27 cellular contexts compared by ENCODE assay signal in the genomic region with DNA sequence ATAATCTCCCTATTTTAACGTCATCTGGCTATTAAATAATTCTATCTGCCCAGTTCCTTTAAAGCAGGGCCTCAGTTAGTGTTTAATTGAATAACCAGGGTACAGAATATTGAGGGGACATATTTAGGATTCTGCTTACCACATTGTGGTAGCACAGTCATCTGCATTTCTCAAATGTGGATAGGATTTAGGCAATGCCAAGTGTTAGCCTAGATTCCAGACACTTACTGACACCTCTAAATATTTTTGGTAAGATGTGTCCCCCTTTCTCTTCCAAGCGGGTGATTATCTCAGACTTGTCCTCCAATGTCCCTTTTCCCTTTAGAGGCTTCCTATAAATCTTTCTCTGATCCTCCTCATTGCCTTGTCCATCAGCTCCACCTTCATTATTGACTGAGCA.
"Had no signal": no experiment of that assay in that cellular context is flagged by ENCODE, and none has a peak within 500 bp of the region (broad histone marks: within the 10 kb centered on the region; RNA-seq: fewer than 3 reads in every experiment).

No MANE protein-coding gene starts in this region.

- H3K4me1 ChIP-seq: breast epithelium, right atrium auricular region, uterus had no signal

- H3K27me3 ChIP-seq: breast epithelium, hepatocyte, right atrium auricular region, uterus had no signal

- H3K4me1 Mint-ChIP-seq: activated CD4-positive, alpha-beta memory T cell treated with anti-CD3 and anti-CD28 coated beads, Interleukin-2, amount 10 ng/mL, durations not matched to agents 7 days and 5 days; activated CD4-positive, alpha-beta T cell treated with anti-CD3 and anti-CD28 coated beads, Interleukin-2, amount 10 ng/mL, durations not matched to agents 7 days and 5 days; central memory CD8-positive, alpha-beta T cell; stimulated activated effector memory CD8-positive, alpha-beta T cell treated with anti-CD3 and anti-CD28 coated beads, Interleukin-12 subunit alpha, Interleukin-12 subunit beta, amount 100 ng/mL, for 72 hours had no signal

- H3K4me3 ChIP-seq: breast epithelium, hepatocyte, mucosa of descending colon, right atrium auricular region, thoracic aorta, uterus had no signal

- H2AFZ ChIP-seq: hepatocyte had no signal

- DNase-seq: activated CD4-positive, alpha-beta memory T cell treated with anti-CD3 and anti-CD28 coated beads, Interleukin-2, amount 10 ng/mL, durations not matched to agents 7 days and 5 days; activated CD4-positive, alpha-beta T cell treated with anti-CD3 and anti-CD28 coated beads for 1 hour; activated CD4-positive, alpha-beta T cell treated with anti-CD3 and anti-CD28 coated beads, Interleukin-2, amount 10 ng/mL, durations not matched to agents 7 days and 5 days; activated CD8-positive, alpha-beta memory T cell treated with anti-CD3 and anti-CD28 coated beads, Interleukin-2, amount 50 U/mL, for 48 hours; activated naive CD4-positive, alpha-beta T cell; activated T-cell treated with anti-CD3 and anti-CD28 coated beads, Interleukin-2, amount 50 U/mL, for 4 hours; left cardiac atrium; left ventricle myocardium superior; mucosa of descending colon; naive B cell; stimulated activated CD4-positive, alpha-beta T cell treated with anti-CD3 and anti-CD28 coated beads, Interleukin-4, amount 100 ng/mL, for 24 hours; T-helper 2 cell; trophoblast cell; uterus had no signal

- H3K27me3 Mint-ChIP-seq: activated CD4-positive, alpha-beta memory T cell treated with anti-CD3 and anti-CD28 coated beads, Interleukin-2, amount 10 ng/mL, durations not matched to agents 7 days and 5 days; activated CD4-positive, alpha-beta T cell treated with anti-CD3 and anti-CD28 coated beads, Interleukin-2, amount 10 ng/mL, durations not matched to agents 7 days and 5 days; central memory CD8-positive, alpha-beta T cell; dendritic cell treated with granulocyte-macrophage colony-stimulating factor and Interleukin-4, amounts not matched to agents 40 ng/mL and 50 ng/mL, for 4 days; naive B cell; stimulated activated naive CD8-positive, alpha-beta T cell treated with anti-CD3 and anti-CD28 coated beads, Interleukin-15, Interleukin-2, amounts not matched to agents 100 ng/mL and 50 ng/mL, for 24 hours had no signal

- H3K79me2 ChIP-seq: hepatocyte had no signal

- H3K4me3 Mint-ChIP-seq: activated CD4-positive, alpha-beta memory T cell treated with anti-CD3 and anti-CD28 coated beads, Interleukin-2, amount 10 ng/mL, durations not matched to agents 7 days and 5 days; activated CD4-positive, alpha-beta T cell treated with anti-CD3 and anti-CD28 coated beads, Interleukin-2, amount 10 ng/mL, durations not matched to agents 7 days and 5 days; activated T-cell treated with anti-CD3 and anti-CD28 coated beads, Interleukin-2, amount 50 U/mL, for 4 hours; central memory CD8-positive, alpha-beta T cell; dendritic cell treated with granulocyte-macrophage colony-stimulating factor and Interleukin-4, amounts not matched to agents 40 ng/mL and 50 ng/mL, for 4 days; stimulated activated effector memory CD8-positive, alpha-beta T cell treated with anti-CD3 and anti-CD28 coated beads, Interleukin-12 subunit alpha, Interleukin-12 subunit beta, amount 100 ng/mL, for 72 hours; stimulated activated naive CD8-positive, alpha-beta T cell treated with anti-CD3 and anti-CD28 coated beads, Interleukin-15, Interleukin-2, amounts not matched to agents 100 ng/mL and 50 ng/mL, for 24 hours had no signal

- H3K9me3 ChIP-seq: breast epithelium, mucosa of descending colon, right atrium auricular region, thoracic aorta, uterus had no signal

- H3K4me2 ChIP-seq: hepatocyte had no signal

- H3K27ac Mint-ChIP-seq: activated CD4-positive, alpha-beta memory T cell treated with anti-CD3 and anti-CD28 coated beads, Interleukin-2, amount 10 ng/mL, durations not matched to agents 7 days and 5 days; activated CD4-positive, alpha-beta T cell treated with anti-CD3 and anti-CD28 coated beads, Interleukin-2, amount 10 ng/mL, durations not matched to agents 7 days and 5 days; activated T-helper 2 cell treated with anti-CD3 and anti-CD28 coated beads, Interferon-gamma antibody, Interleukin-2, Interleukin-4, amounts not matched to agents 10 μg/mL and 5 μg/mL and 100 μg/mL, durations not matched to agents 14 hours and 24 hours and 36 hours; dendritic cell treated with granulocyte-macrophage colony-stimulating factor and Interleukin-4, amounts not matched to agents 40 ng/mL and 50 ng/mL, for 4 days; naive B cell; stimulated activated effector memory CD8-positive, alpha-beta T cell treated with anti-CD3 and anti-CD28 coated beads, Interleukin-12 subunit alpha, Interleukin-12 subunit beta, amount 100 ng/mL, for 72 hours; stimulated activated naive CD8-positive, alpha-beta T cell treated with anti-CD3 and anti-CD28 coated beads, Interleukin-15, Interleukin-2, amounts not matched to agents 100 ng/mL and 50 ng/mL, for 24 hours had no signal

- H3K36me3 Mint-ChIP-seq: stimulated activated effector memory CD8-positive, alpha-beta T cell treated with anti-CD3 and anti-CD28 coated beads, Interleukin-12 subunit alpha, Interleukin-12 subunit beta, amount 100 ng/mL, for 72 hours had no signal

- ATAC-seq: activated naive CD4-positive, alpha-beta T cell treated with anti-CD3 and anti-CD28 coated beads, Interleukin-2, amount 50 U/mL, for 72 hours; activated T-cell treated with anti-CD3 and anti-CD28 coated beads, Interleukin-2, amount 50 U/mL, for 4 hours; left cardiac atrium; left ventricle myocardium superior; mucosa of descending colon; stimulated activated effector memory CD8-positive, alpha-beta T cell treated with anti-CD3 and anti-CD28 coated beads, Interleukin-12 subunit alpha, Interleukin-12 subunit beta, amount 100 ng/mL, for 72 hours had no signal

- H3K36me3 ChIP-seq: breast epithelium, right atrium auricular region, thoracic aorta, uterus had no signal

- FAIRE-seq: frontal cortex, keratinocyte had no signal

- H3K27ac ChIP-seq: breast epithelium, epithelial cell of prostate, hepatocyte, right atrium auricular region, thoracic aorta, uterus had no signal

- H3K9me3 Mint-ChIP-seq: activated T-cell treated with anti-CD3 and anti-CD28 coated beads, Interleukin-2, amount 50 U/mL, for 4 hours; activated T-helper 2 cell treated with anti-CD3 and anti-CD28 coated beads, Interferon-gamma antibody, Interleukin-2, Interleukin-4, amounts not matched to agents 10 μg/mL and 5 μg/mL and 100 μg/mL, durations not matched to agents 14 hours and 24 hours and 36 hours; central memory CD8-positive, alpha-beta T cell; stimulated activated effector memory CD8-positive, alpha-beta T cell treated with anti-CD3 and anti-CD28 coated beads, Interleukin-12 subunit alpha, Interleukin-12 subunit beta, amount 100 ng/mL, for 72 hours; stimulated activated naive CD8-positive, alpha-beta T cell treated with anti-CD3 and anti-CD28 coated beads, Interleukin-15, Interleukin-2, amounts not matched to agents 100 ng/mL and 50 ng/mL, for 24 hours had no signal
